11 cellular contexts compared by ENCODE assay signal in genomic region chr21:45460611-45461368, GRCh38. TPM values are rescaled to one million over a fixed set of nuclear protein-coding genes. Genes with fewer than 3 reads are reported as not detected.
DNase-seq lines count a peak whose midpoint lies in the region; FAIRE-seq and TF ChIP-seq lines count a peak whose summit lies in the region.
"Had no signal": no experiment of that assay in that cellular context is flagged by ENCODE, and none has a peak within 500 bp of the region (broad histone marks: within the 10 kb centered on the region; RNA-seq: fewer than 3 reads in every experiment).

No MANE protein-coding gene starts in this region.

- H3K9me3 ChIP-seq in ascending aorta (peaks cover 0 to 12% of the 10 kb centered on the region in 2 donors), keratinocyte (ENCODE audit: control insufficient read depth, low read depth, low read length) (no peaks in the 10 kb centered on the region), prostate gland (no peaks in the 10 kb centered on the region), Karpas-422 (ENCODE audit: low read length) (no peaks in the 10 kb centered on the region)
- H3K9me3 ChIP-seq: adrenal gland, ovary had no signal

- H3K36me3 ChIP-seq in ascending aorta: peaks cover 0 to 3% of the 10 kb centered on the region in 2 donors
- peaks cover 0 to 3% of the 10 kb centered on the region in 2 experiments for H3K36me3 ChIP-seq in keratinocyte (ENCODE audit: control insufficient read depth in 2 of 2, extremely low read depth in 1 of 2, insufficient read depth in 2 of 2, low read length in 2 of 2)
- no peaks in the 10 kb centered on the region for H3K36me3 ChIP-seq in prostate gland
- no peaks in the 10 kb centered on the region for H3K36me3 ChIP-seq in Karpas-422 (ENCODE audit: insufficient read depth, low read length)
- H3K36me3 ChIP-seq: adrenal gland, ovary had no signal

- H3K4me1 ChIP-seq in ascending aorta: peaks cover 5 to 33% of the 10 kb centered on the region in 2 donors
- no peaks in the 10 kb centered on the region for H3K4me1 ChIP-seq in keratinocyte (ENCODE audit: control insufficient read depth, extremely low read depth, insufficient read depth, low read length)
- no peaks in the 10 kb centered on the region for H3K4me1 ChIP-seq in prostate gland (replicated peaks)
- H3K4me1 ChIP-seq in Karpas-422 (ENCODE audit: low read length): no peaks in the 10 kb centered on the region

- 80% methylated on average over 9 of the region's 9 CpGs for WGBS in prostate gland

- H3K27me3 ChIP-seq in ascending aorta (no peaks in the 10 kb centered on the region), keratinocyte (ENCODE audit: control insufficient read depth, extremely low read depth, insufficient read depth, low read length) (no peaks in the 10 kb centered on the region), prostate gland (replicated peaks; ENCODE audit: insufficient read depth) (no peaks in the 10 kb centered on the region), Karpas-422 (ENCODE audit: low read length) (no peaks in the 10 kb centered on the region)
- H3K27me3 ChIP-seq: adrenal gland, ovary had no signal

- H3K79me2 ChIP-seq in keratinocyte (ENCODE audit: control insufficient read depth, insufficient read depth, low read length): peaks cover under 1% of the 10 kb centered on the region
- no peaks in the 10 kb centered on the region for H3K79me2 ChIP-seq in Karpas-422 (ENCODE audit: low read length)

- dilution Hi-C loops in keratinocyte (cut with MboI; ENCODE audit: extremely low pct_ligation_motif_present, low sequenced_read_pairs): no loop called here

- no peaks in the 10 kb centered on the region for H3K9me1 ChIP-seq in keratinocyte (ENCODE audit: control insufficient read depth, extremely low read depth, insufficient read depth, low read length)

- peak; percentile 44 for FAIRE-seq in keratinocyte (lab: Jason Lieb, UNC)
- FAIRE-seq: A204.1 had no signal

- H3K9ac ChIP-seq in keratinocyte (ENCODE audit: control insufficient read depth, extremely low read depth, insufficient read depth, low read length) (no peak overlapping the region), Karpas-422 (ENCODE audit: low read length) (no peak overlapping the region)

- H3K27ac ChIP-seq in ascending aorta (peak overlapping the region; percentile 34), keratinocyte (ENCODE audit: control insufficient read depth, insufficient read depth, low read length) (no peak overlapping the region), prostate gland (no peak overlapping the region), Karpas-422 (ENCODE audit: low read length) (no peak overlapping the region)
- H3K27ac ChIP-seq: ovary had no signal

- H3K4me2 ChIP-seq in keratinocyte (ENCODE audit: control insufficient read depth, extremely low read depth, insufficient read depth, low read depth, low read length) (no peak overlapping the region), Karpas-422 (ENCODE audit: low read depth, low read length, poor library complexity, severe bottlenecking) (no peak overlapping the region)

- H2AFZ ChIP-seq in keratinocyte (ENCODE audit: control insufficient read depth, low read length) (no peak overlapping the region), Karpas-422 (ENCODE audit: low read length) (no peak overlapping the region)

- DNase-seq in A172 (ENCODE audit: low spot score) (peak; percentile 89), HCEC 1CT (peak; percentile 69), ascending aorta (ENCODE audit: low spot score in 2 of 2) (no peak), keratinocyte (ENCODE audit: low read depth, low spot score) (no peak), NCI-H1417 treated with DMSO at 0.1 percent for 48 hours (lab: John Stamatoyannopoulos, UW) (no peak), prostate gland (ENCODE audit: low spot score) (no peak), Karpas-422 (no peak)
- no peak for DNase-seq in stimulated activated CD4-positive, alpha-beta T cell treated with anti-CD3 and anti-CD28 coated beads, Interleukin-4, amount 100 ng/mL, for 1 hour
- DNase-seq: adrenal gland had no signal

- TF ChIP-seq CTCF in ascending aorta (IDR thresholded peaks at IDR 0.05) (no peak), keratinocyte (optimal IDR thresholded peaks at IDR 0.05 in 1 of 3, IDR thresholded peaks at IDR 0.05 in 1 of 3, conservative IDR thresholded peaks at IDR 0.05 in 1 of 3; ENCODE audit: extremely low read depth in 1 of 3, insufficient read depth in 2 of 3, low read length in 3 of 3) (no peak), prostate gland (IDR thresholded peaks at IDR 0.05) (no peak)

- intact Hi-C loops in ascending aorta (cut with DNase I): no loop called here
- intact Hi-C loops in prostate gland (cut with DNase I): no loop called here

- H3K4me3 ChIP-seq in ascending aorta (no peak overlapping the region), keratinocyte (ENCODE audit: control insufficient read depth in 2 of 3, extremely low read depth in 1 of 3, insufficient read depth in 2 of 3, low read depth in 1 of 3, low read length in 3 of 3) (no peak overlapping the region), prostate gland (no peak overlapping the region), Karpas-422 (ENCODE audit: low read length) (no peak overlapping the region)
- H3K4me3 ChIP-seq: adrenal gland, ovary had no signal

- H4K20me1 ChIP-seq in keratinocyte (ENCODE audit: control insufficient read depth, extremely low read depth, insufficient read depth, low read length) (no peaks in the 10 kb centered on the region), Karpas-422 (ENCODE audit: insufficient read depth, low read depth, low read length) (0 out of 2 replicates have a peak, but pooled peaks cover 3% of the 10 kb centered on the region)

- no peaks in the 10 kb centered on the region for H3K9me2 ChIP-seq in Karpas-422 (replicated peaks; ENCODE audit: insufficient read depth, low read length)

- TF ChIP-seq POLR2A in prostate gland (IDR thresholded peaks at IDR 0.05): no peak

RNA-seq across cellular contexts. Expression of gene COL18A1, which starts 55.8 kb away (rescaled TPM):
- 72.9 and 115 TPM in 2 replicates for total RNA-seq in A172 (2014; rRNA removed; shearing (Covaris generic))
- total RNA-seq in ascending aorta: 699 TPM
- 13.0 to 24.0 TPM (median 18.9 TPM) in 3 replicates for polyA plus RNA-seq in keratinocyte
- 3.9 TPM for polyA plus RNA-seq in keratinocyte (2011; ENCODE audit: low read depth)
- polyA plus RNA-seq in keratinocyte (2011; cell fraction: cytosol; rRNA removed): 3.2 and 8.8 TPM in 2 replicates
- polyA plus RNA-seq in keratinocyte (2011; cell fraction: nucleus; rRNA removed): 44.9 and 77.1 TPM in 2 replicates
- polyA plus RNA-seq in keratinocyte (2012; ENCODE audit: low replicate concordance): 9.3 and 34.2 TPM in 2 replicates
- 11.7 to 21.3 TPM (median 14.4 TPM) in 3 replicates for polyA minus RNA-seq in keratinocyte
- 32.4 TPM for polyA minus RNA-seq in keratinocyte (2011; cell fraction: cytosol; rRNA and poly(A)+ RNA removed)
- polyA minus RNA-seq in keratinocyte (2011; cell fraction: nucleus; rRNA and poly(A)+ RNA removed): 84.5 and 98.7 TPM in 2 replicates
- 100 to 1,000 TPM in 1 of 2 donors, 10 to 100 TPM in 1; 56.2 to 229 TPM for total RNA-seq in prostate gland
- 0.11 and 0.36 TPM in 2 replicates for total RNA-seq in Karpas-422 (2014; rRNA removed; shearing (Covaris generic); ENCODE audit: low replicate concordance)

Comparison
In these comparisons a context has a peak if more than half of its experiments do, and no peak if none do; other contexts are left out.
1. DNase-seq: peak in A172 (single experiment) and HCEC 1CT (single experiment); none in ascending aorta (0 of 2), keratinocyte (single experiment), NCI-H1417 treated with DMSO at 0.1 percent for 48 hours (single experiment), prostate gland (single experiment), stimulated activated CD4-positive, alpha-beta T cell treated with anti-CD3 and anti-CD28 coated beads, Interleukin-4, amount 100 ng/mL, for 1 hour (single experiment) and Karpas-422 (single experiment).
2. H3K27ac ChIP-seq: peak in ascending aorta (2 of 2); none in keratinocyte (single experiment), prostate gland (0 of 2) and Karpas-422 (single experiment).
3. RNA of gene COL18A1, which starts 55.8 kb away (total RNA-seq): 699 TPM in ascending aorta (single experiment), 56.2 to 229 TPM in prostate gland and 72.9 to 115 TPM in A172; 0.11 to 0.36 TPM in Karpas-422; every median in the first group is over 10 times any median in the second.